In the genomic region with DNA sequence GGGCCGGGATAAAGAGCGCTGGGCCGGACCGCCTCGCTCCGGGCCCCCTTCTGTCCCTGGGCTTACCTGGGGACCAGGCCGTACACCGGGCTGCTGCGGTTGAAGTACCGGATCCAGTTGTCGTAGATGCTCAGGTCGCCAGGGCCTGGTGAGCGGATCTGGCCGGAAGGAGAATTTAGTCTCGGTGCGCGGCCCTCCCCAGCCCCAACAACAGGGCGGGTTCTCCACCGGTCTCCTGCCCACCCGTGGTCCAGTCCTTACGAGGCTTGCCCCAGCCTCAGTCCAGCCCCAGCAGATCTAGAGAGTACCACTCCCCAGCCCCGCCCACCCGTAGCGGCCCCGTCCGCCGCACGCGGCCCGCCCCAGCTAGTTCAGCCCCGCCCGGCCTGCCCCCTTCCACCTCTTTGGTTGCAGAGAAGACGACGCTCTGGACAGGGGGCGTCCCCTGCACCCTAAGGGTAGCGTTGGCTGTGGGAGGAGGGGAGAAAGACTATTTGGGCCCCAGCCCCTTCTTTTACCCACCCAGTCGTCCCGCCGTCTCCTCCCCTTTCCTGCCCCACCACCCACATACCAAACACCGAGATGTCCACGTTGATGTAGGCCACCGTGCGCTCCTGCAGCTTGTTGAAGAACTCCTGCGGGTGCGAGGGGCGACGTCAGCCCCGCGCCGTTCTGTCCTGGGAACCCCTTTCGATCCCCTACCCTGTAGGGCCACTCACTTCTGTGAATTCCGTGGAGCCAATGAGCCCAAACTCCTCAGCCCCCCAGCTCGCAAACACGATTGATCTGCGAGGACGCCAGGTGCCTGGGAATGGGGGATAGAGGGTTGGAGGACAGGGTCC, we compare ENCODE assay signal across 7 cellular contexts. TPM values are rescaled to one million over a fixed set of nuclear protein-coding genes. Genes with fewer than 3 reads are reported as not detected.
DNase-seq lines count a peak whose midpoint lies in the region; ATAC-seq and TF ChIP-seq lines count a peak whose summit lies in the region.
"Had no signal": no experiment of that assay in that cellular context is flagged by ENCODE, and none has a peak within 500 bp of the region (broad histone marks: within the 10 kb centered on the region; RNA-seq: fewer than 3 reads in every experiment).

No MANE protein-coding gene starts in this region.

- in situ Hi-C loops in astrocyte of the cerebellum (cut with HindIII; ENCODE audit: low sequenced_read_pairs) = no loop called here

- H3K4me1 Mint-ChIP-seq in naive B cell = peaks cover 12 to 21% (median 20%) of the 10 kb centered on the region in 3 donors

- ATAC-seq in naive B cell (ENCODE audit: low read depth in 2 of 2) = peak; percentile 73 to 79
- no peak for ATAC-seq in HG03159 (IDR thresholded peaks at IDR 0.05; ENCODE audit: unreplicated experiment)

- no peaks in the 10 kb centered on the region for H3K27me3 Mint-ChIP-seq in naive B cell

- peaks cover 0 to 10% of the 10 kb centered on the region in 2 donors for H3K36me3 Mint-ChIP-seq in naive B cell

- DNase-seq in GM03348 (ENCODE audit: low spot score) (peak; percentile 72), astrocyte of the cerebellum (ENCODE audit: low read depth) (no peak), naive B cell (peak; percentile 20), DMS79 treated with DMSO at 0.1 percent for 48 hours (lab: John Stamatoyannopoulos, UW) (no peak), GM19240 (ENCODE audit: insufficient read length, low spot score) (no peak)

- TF ChIP-seq CTCF in astrocyte of the cerebellum (IDR thresholded peaks at IDR 0.05; ENCODE audit: low read depth, low read length, missing control alignments) = no peak

- peak overlapping the region in 5 of 6 donors; percentile 36 to 86 (median 71) for H3K27ac Mint-ChIP-seq in naive B cell

- H3K4me3 Mint-ChIP-seq in naive B cell = peak overlapping the region; percentile 82 to 98 (median 86)

- peak overlapping the region; percentile 28 for H3K4me3 ChIP-seq in astrocyte of the cerebellum (ENCODE audit: low read depth, low read length)
- H3K4me3 ChIP-seq: SJSA1 had no signal

- H3K9me3 Mint-ChIP-seq in naive B cell = no peaks in the 10 kb centered on the region

RNA-seq across cellular contexts. Expression of a gene that starts 6.8 kb away (rescaled TPM):
- polyA plus RNA-seq in naive B cell (ENCODE audit: low read depth in 6 of 6) = 1 to 10 TPM; 4.7 to 9.6 (median 6.4) TPM

RNA-seq across cellular contexts. Expression of a gene that starts 10.6 kb away (rescaled TPM):
- 10 to 100 TPM; 19.4 to 28.3 (median 24.3) TPM for polyA plus RNA-seq in naive B cell (ENCODE audit: low read depth in 6 of 6)

RNA-seq across cellular contexts. Expression of a gene that starts 20.6 kb away (rescaled TPM):
- 10 to 100 TPM; 11.7 to 18.3 (median 14.9) TPM for polyA plus RNA-seq in naive B cell (ENCODE audit: low read depth in 6 of 6)

RNA-seq across cellular contexts. Expression of a gene that starts 33.8 kb away (rescaled TPM):
- 10 to 100 TPM; 45.9 to 74.0 (median 64.2) TPM for polyA plus RNA-seq in naive B cell (ENCODE audit: low read depth in 6 of 6)

RNA-seq across cellular contexts. Expression of a gene that starts 36.0 kb away (rescaled TPM):
- under 1 TPM in 5 of 6 donors, not detected in 1; 0.11 to 1.00 (median 0.47) TPM for polyA plus RNA-seq in naive B cell (ENCODE audit: low read depth in 6 of 6)

Comparison
In these comparisons a context has a peak if more than half of its experiments do, and no peak if none do; other contexts are left out.
1. DNase-seq: peak in GM03348 (single experiment) and naive B cell (single experiment); none in astrocyte of the cerebellum (single experiment), DMS79 treated with DMSO at 0.1 percent for 48 hours (single experiment) and GM19240 (single experiment).